10 cellular contexts compared by ENCODE assay signal in genomic region chr3:135918600-135918999, GRCh38. TPM values are rescaled to one million over a fixed set of nuclear protein-coding genes. Genes with fewer than 3 reads are reported as not detected.
DNase-seq lines count a peak whose midpoint lies in the region; ATAC-seq, FAIRE-seq and TF ChIP-seq lines count a peak whose summit lies in the region.
"Had no signal": no experiment of that assay in that cellular context is flagged by ENCODE, and none has a peak within 500 bp of the region (broad histone marks: within the 10 kb centered on the region; RNA-seq: fewer than 3 reads in every experiment).

No MANE protein-coding gene starts in this region.

- H3K27me3 ChIP-seq in Karpas-422 (ENCODE audit: low read length) (no peaks in the 10 kb centered on the region), HepG2 (ENCODE audit: control insufficient read depth in 1 of 2, insufficient read depth in 2 of 2, low read length in 2 of 2) (no peaks in the 10 kb centered on the region; a peak in 1 of 5 replicates), MG63 (peaks cover 2% of the 10 kb centered on the region; the same call in 1 of the 2 replicates)

- TF ChIP-seq EP300 in HepG2 (IDR thresholded peaks at IDR 0.05; ENCODE audit: low read depth in 2 of 2, low read length in 2 of 2): no peak
- no peak for TF ChIP-seq EP300 in HepG2 (CRISPR knock-in tag; IDR thresholded peaks at IDR 0.05; ENCODE audit: borderline replicate concordance)

- in situ Hi-C loops in HepG2 (cut with HindIII; ENCODE audit: extremely low pct_ligation_motif_present, low pct_unique_long_range_greater_than_20kb): loop anchor here (10.0 kb wide), 1 partner anchor 126 kb away; no protein-coding TSS in a partner anchor

- intact Hi-C loops in HepG2 (cut with micrococcal nuclease; ENCODE audit: unreplicated experiment): loop anchor here (1.0 kb wide), 1 partner anchor 124 kb away; no protein-coding TSS in a partner anchor

- H3K4me1 ChIP-seq in Karpas-422 (ENCODE audit: low read length): no peaks in the 10 kb centered on the region
- no peaks in the 10 kb centered on the region for H3K4me1 ChIP-seq in HepG2 (ENCODE audit: insufficient read depth, low read length)

- WGBS in HepG2 (ENCODE audit: low lambda C conversion rate): 3% methylated on average over 1 of the region's 1 CpG

- TF ChIP-seq POLR2A in HepG2 (IDR thresholded peaks at IDR 0.05; ENCODE audit: insufficient read depth in 1 of 2, low read depth in 2 of 2, low read length in 2 of 2): no peak

- no peak overlapping the region for H3K9ac ChIP-seq in Karpas-422 (ENCODE audit: low read length)
- H3K9ac ChIP-seq in HepG2 (ENCODE audit: insufficient read depth, low read depth, low read length): no peak overlapping the region

- BruUV-seq in HepG2 (replicated peaks; lab: Mats Ljungman, UMichigan): no TSS peak

- POLR2A ChIA-PET in HepG2 (lab: Yijun Ruan, JAX): no interaction called here

- H2AFZ ChIP-seq in Karpas-422 (ENCODE audit: low read length) (no peak overlapping the region), HepG2 (ENCODE audit: low read length) (no peak overlapping the region)

- TF ChIP-seq CTCF in chondrocyte (IDR thresholded peaks at IDR 0.05) (peak; percentile 87), HepG2 (CRISPR knock-in tag; IDR thresholded peaks at IDR 0.05) (0 out of 2 replicates have a peak, but pooled peaks have one; percentile 9)

- no peaks in the 10 kb centered on the region for H3K9me2 ChIP-seq in Karpas-422 (replicated peaks; ENCODE audit: insufficient read depth, low read length)

- ATAC-seq in HepG2 (0 out of 3 replicates have a peak, but pooled peaks have one; percentile 27), GM18520 (IDR thresholded peaks at IDR 0.05; ENCODE audit: unreplicated experiment) (no peak)
- ATAC-seq in activated CD4-positive, CD25-positive, alpha-beta regulatory T cell treated with anti-CD3 and anti-CD28 coated beads, Interleukin-2, amount 50 U/mL, for 24 hours: no peak

- H3K27me3 Mint-ChIP-seq in chondrocyte (ENCODE audit: low read depth): no peaks in the 10 kb centered on the region
- H3K27me3 Mint-ChIP-seq: dendritic cell treated with granulocyte-macrophage colony-stimulating factor and Interleukin-4, amounts not matched to agents 40 ng/mL and 50 ng/mL, for 4 days had no signal

- FAIRE-seq in HepG2 (lab: Jason Lieb, UNC): no peak

- H3K36me3 ChIP-seq in Karpas-422 (ENCODE audit: insufficient read depth, low read length): no peaks in the 10 kb centered on the region
- H3K36me3 ChIP-seq in HepG2 (replicated peaks in 1 of 2; ENCODE audit: control insufficient read depth in 1 of 2, insufficient read depth in 2 of 2, low read length in 2 of 2): no peaks in the 10 kb centered on the region
- H3K36me3 ChIP-seq in MG63: no peaks in the 10 kb centered on the region

- no peaks in the 10 kb centered on the region for H3K36me3 Mint-ChIP-seq in chondrocyte (ENCODE audit: low read depth)

- no peak for TF ChIP-seq RAD21 in HepG2 (CRISPR knock-in tag; IDR thresholded peaks at IDR 0.05)

- CTCF ChIA-PET in HepG2 (lab: Yijun Ruan, JAX; ENCODE audit: low intra/inter-chr PET ratio, low total read pairs): interaction anchor here (0.7 kb wide), 1 partner anchor 124 kb away, joined by 3 read pairs; no protein-coding TSS in a partner anchor

- peak; percentile 70 for DNase-seq in AG08395 (ENCODE audit: low spot score)
- DNase-seq in Karpas-422: peak; percentile 55
- DNase-seq in chondrocyte (ENCODE audit: low spot score): no peak
- DNase-seq in HepG2 (ENCODE audit: low spot score): peak; percentile 7
- DNase-seq in MG63: no peak
- DNase-seq in activated CD4-positive, CD25-positive, alpha-beta regulatory T cell treated with anti-CD3 and anti-CD28 coated beads, Interleukin-2, amount 50 U/mL, for 72 hours: no peak
- DNase-seq: NCI-H187 had no signal

- no peaks in the 10 kb centered on the region for H3K9me3 Mint-ChIP-seq in chondrocyte (ENCODE audit: low read depth)
- H3K9me3 Mint-ChIP-seq: dendritic cell treated with granulocyte-macrophage colony-stimulating factor and Interleukin-4, amounts not matched to agents 40 ng/mL and 50 ng/mL, for 4 days had no signal

- no peak overlapping the region for H3K4me3 ChIP-seq in Karpas-422 (ENCODE audit: low read length)
- H3K4me3 ChIP-seq in HepG2 (replicated peaks in 1 of 3; ENCODE audit: insufficient read depth in 1 of 3, low read depth in 2 of 3, low read length in 3 of 3): no peak overlapping the region
- no peak overlapping the region for H3K4me3 ChIP-seq in MG63

- no peaks in the 10 kb centered on the region for H3K4me1 Mint-ChIP-seq in chondrocyte (ENCODE audit: low read depth)

- no peak overlapping the region for H3K4me3 Mint-ChIP-seq in chondrocyte (ENCODE audit: unreplicated experiment)
- H3K4me3 Mint-ChIP-seq: dendritic cell treated with granulocyte-macrophage colony-stimulating factor and Interleukin-4, amounts not matched to agents 40 ng/mL and 50 ng/mL, for 4 days had no signal

- H3K79me2 ChIP-seq in Karpas-422 (ENCODE audit: low read length) (no peaks in the 10 kb centered on the region), HepG2 (ENCODE audit: insufficient read depth, low read length) (no peaks in the 10 kb centered on the region)

- H3K4me2 ChIP-seq in Karpas-422 (ENCODE audit: low read depth, low read length, poor library complexity, severe bottlenecking) (no peak overlapping the region), HepG2 (ENCODE audit: low read depth, low read length) (no peak overlapping the region)

- H3K9me3 ChIP-seq in Karpas-422 (ENCODE audit: low read length) (no peaks in the 10 kb centered on the region), HepG2 (ENCODE audit: low read length) (no peaks in the 10 kb centered on the region), MG63 (no peaks in the 10 kb centered on the region)

- H4K20me1 ChIP-seq in Karpas-422 (ENCODE audit: insufficient read depth, low read depth, low read length) (no peaks in the 10 kb centered on the region), HepG2 (ENCODE audit: insufficient read depth, low read length) (no peaks in the 10 kb centered on the region)

- no peak overlapping the region for H3K27ac Mint-ChIP-seq in chondrocyte (ENCODE audit: unreplicated experiment)
- H3K27ac Mint-ChIP-seq: dendritic cell treated with granulocyte-macrophage colony-stimulating factor and Interleukin-4, amounts not matched to agents 40 ng/mL and 50 ng/mL, for 4 days had no signal

- H3K27ac ChIP-seq in Karpas-422 (ENCODE audit: low read length) (no peak overlapping the region), HepG2 (ENCODE audit: extremely low read length, insufficient read depth, low read length) (no peak overlapping the region)

TF ChIP-seq in HepG2, 621 proteins besides CTCF, POLR2A, EP300 and RAD21:
- TF ChIP-seq ZIK1 (CRISPR knock-in tag; IDR thresholded peaks at IDR 0.05; ENCODE audit: borderline replicate concordance, low read depth) (no peak), MTF2 (CRISPR knock-in tag; IDR thresholded peaks at IDR 0.05; ENCODE audit: borderline replicate concordance) (no peak), SMC3 (IDR thresholded peaks at IDR 0.05; ENCODE audit: low read length) (0 out of 2 replicates have a peak, but pooled peaks have one; percentile 4), KDM3A (CRISPR knock-in tag; IDR thresholded peaks at IDR 0.05; ENCODE audit: low read depth) (no peak), NFE2L1 (CRISPR knock-in tag; IDR thresholded peaks at IDR 0.05; ENCODE audit: borderline replicate concordance) (no peak), BRF2 (CRISPR knock-in tag; IDR thresholded peaks at IDR 0.05) (no peak)

RNA-seq across cellular contexts. Expression of gene PPP2R3A, which starts 46.9 kb away (rescaled TPM):
- not detected in 2 replicates for total RNA-seq in Karpas-422 (2014; rRNA removed; shearing (Covaris generic); ENCODE audit: low replicate concordance)
- total RNA-seq in chondrocyte (14.7 to 20.6 TPM (median 14.8 TPM) in 3 replicates), HepG2 (2016; rRNA removed; fragmentation: Illumina TruSeq; extraction: Trizol) (0.07 and 0.18 TPM in 2 replicates)
- 0.53 TPM in 1 of 2 replicates, not detected in the other for total RNA-seq in HepG2 (2016; cell fraction: cytosol; rRNA removed; fragmentation: Illumina TruSeq; extraction: Trizol; ENCODE audit: low read depth)
- total RNA-seq in HepG2 (2016; cell fraction: insoluble cytoplasmic fraction; rRNA removed; fragmentation: Illumina TruSeq; extraction: Trizol): 0.15 TPM in 2 replicates
- 0.06 and 0.07 TPM in 2 replicates for total RNA-seq in HepG2 (2016; cell fraction: membrane; rRNA removed; fragmentation: Illumina TruSeq; extraction: Trizol)
- 0.22 and 0.25 TPM in 2 replicates for total RNA-seq in HepG2 (2016; cell fraction: nucleus; rRNA removed; fragmentation: Illumina TruSeq; extraction: Trizol)
- polyA plus RNA-seq in HepG2 (2011; rRNA removed): 0.08 and 0.12 TPM in 2 replicates
- 0.03 and 0.08 TPM in 2 replicates for polyA plus RNA-seq in HepG2 (2011; cell fraction: cytosol; rRNA removed)
- 0.03 and 0.08 TPM in 2 replicates for polyA plus RNA-seq in HepG2 (2011; cell fraction: nucleus; rRNA removed)
- 0.07 and 0.17 TPM in 2 replicates for polyA plus RNA-seq in HepG2 (2012)
- polyA plus RNA-seq in HepG2 (2016; cell fraction: cytosol; fragmentation: Illumina TruSeq; extraction: Trizol; ENCODE audit: low read depth): not detected in 2 replicates
- polyA plus RNA-seq in HepG2 (2016; cell fraction: insoluble cytoplasmic fraction; fragmentation: Illumina TruSeq; extraction: Trizol; ENCODE audit: low read depth): 0.08 and 0.10 TPM in 2 replicates
- not detected in 2 replicates for polyA plus RNA-seq in HepG2 (2016; cell fraction: membrane; fragmentation: Illumina TruSeq; extraction: Trizol; ENCODE audit: low read depth)
- polyA plus RNA-seq in HepG2 (2016; cell fraction: nucleus; fragmentation: Illumina TruSeq; extraction: Trizol; ENCODE audit: insufficient read depth, low read depth): not detected in 2 replicates
- polyA minus RNA-seq in HepG2 (2011; rRNA and poly(A)+ RNA removed; ENCODE audit: low replicate concordance): 0.36 and 2.1 TPM in 2 replicates
- 0.18 and 0.20 TPM in 2 replicates for polyA minus RNA-seq in HepG2 (2011; cell fraction: cytosol; rRNA and poly(A)+ RNA removed)
- 0.75 and 0.77 TPM in 2 replicates for polyA minus RNA-seq in HepG2 (2011; cell fraction: nucleus; rRNA and poly(A)+ RNA removed)
- total RNA-seq in MG63 (2014; rRNA removed; shearing (Covaris generic); ENCODE audit: low replicate concordance): 10.3 and 11.3 TPM in 2 replicates

Comparison
In these comparisons a context has a peak if more than half of its experiments do, and no peak if none do; other contexts are left out.
1. DNase-seq: peak in AG08395 (single experiment), Karpas-422 (single experiment) and HepG2 (single experiment); none in chondrocyte (single experiment), MG63 (single experiment) and activated CD4-positive, CD25-positive, alpha-beta regulatory T cell treated with anti-CD3 and anti-CD28 coated beads, Interleukin-2, amount 50 U/mL, for 72 hours (single experiment).